ENCODE assay signal across 22 cellular contexts in genomic region chr2:217165547-217165946, GRCh38.
"Had no signal": no experiment of that assay in that cellular context is flagged by ENCODE, and none has a peak within 500 bp of the region (broad histone marks: within the 10 kb centered on the region; RNA-seq: fewer than 3 reads in every experiment).

No MANE protein-coding gene starts in this region.

- H3K27ac ChIP-seq: hepatocyte, left ventricle myocardium inferior, ovary, prostate gland, sigmoid colon, tibial nerve, uterus had no signal

- H3K79me2 ChIP-seq: hepatocyte had no signal

- H3K9me3 ChIP-seq: left ventricle myocardium inferior, ovary, prostate gland, sigmoid colon, uterus had no signal

- H3K27me3 ChIP-seq: hepatocyte, ovary, sigmoid colon, tibial nerve, uterus had no signal

- H3K4me2 ChIP-seq: hepatocyte, smooth muscle cell had no signal

- ATAC-seq: left colon; natural killer cell; stimulated activated memory B cell treated with anti-CD40 and anti-IgM and Interleukin-4, amounts not matched to agents 10 μg/mL and 1 μg/mL and 100 μg/mL, for 72 hours had no signal

- H3K4me3 ChIP-seq: hepatocyte, left ventricle myocardium inferior, lung, ovary, prostate gland, sigmoid colon, smooth muscle cell, tibial nerve, uterus had no signal

- H3K36me3 ChIP-seq: left ventricle myocardium inferior, ovary, prostate gland, sigmoid colon, tibial nerve, uterus had no signal

- FAIRE-seq: kidney had no signal

- H3K4me1 ChIP-seq: prostate gland had no signal

- DNase-seq: kidney; left colon; left ventricle myocardium inferior; naive B cell; natural killer cell; ovary; retina; right cardiac atrium; sigmoid colon; stimulated activated CD4-positive, alpha-beta T cell treated with anti-CD3 and anti-CD28 coated beads, Interleukin-1b, Interleukin-23, amount 100 ng/mL, for 48 hours; stimulated activated CD4-positive, alpha-beta T cell treated with anti-CD3 and anti-CD28 coated beads, Interleukin-2, amount 100 ng/mL, for 48 hours; stimulated activated CD4-positive, alpha-beta T cell treated with anti-CD3 and anti-CD28 coated beads, Interleukin-4, amount 100 ng/mL, for 4 hours; stimulated activated CD8-positive, alpha-beta memory T cell treated with anti-CD3 and anti-CD28 coated beads, Interleukin-4, amount 100 ng/mL, for 48 hours; stimulated activated naive CD4-positive, alpha-beta T cell treated with Interleukin-2 at 50 U/mL for 16 hours; stimulated activated naive CD8-positive, alpha-beta T cell treated with anti-CD3 and anti-CD28 coated beads, Interleukin-15, amount 100 ng/mL, for 72 hours; uterus had no signal

- H2AFZ ChIP-seq: hepatocyte had no signal
